3 cellular contexts compared by ENCODE assay signal in genomic region chr9:23444658-23445057, GRCh38.
"Had no signal": no experiment of that assay in that cellular context is flagged by ENCODE, and none has a peak within 500 bp of the region (broad histone marks: within the 10 kb centered on the region; RNA-seq: fewer than 3 reads in every experiment).

No MANE protein-coding gene starts in this region.

- DNase-seq: GDM1, GF-D8 had no signal

- ATAC-seq: GM12878 had no signal

- H3K4me3 ChIP-seq: GM12878 had no signal
